17 cellular contexts compared by ENCODE assay signal in genomic region chr14:25904446-25904845, GRCh38.
DNase-seq lines count a peak whose midpoint lies in the region; ATAC-seq and TF ChIP-seq lines count a peak whose summit lies in the region.
"Had no signal": no experiment of that assay in that cellular context is flagged by ENCODE, and none has a peak within 500 bp of the region (broad histone marks: within the 10 kb centered on the region; RNA-seq: fewer than 3 reads in every experiment).

No MANE protein-coding gene starts in this region.

- H3K9me3 ChIP-seq in sigmoid colon (no peaks in the 10 kb centered on the region), SJCRH30 (replicated peaks) (no peaks in the 10 kb centered on the region)
- H3K9me3 ChIP-seq: A549, Caco-2 had no signal

- intact Hi-C loops in sigmoid colon (cut with DNase I) = no loop called here

- peak; percentile 17 for DNase-seq in LNCaP clone FGC (ENCODE audit: low read depth)
- peak; percentile 12 for DNase-seq in choroid plexus epithelial cell (ENCODE audit: low read depth)
- DNase-seq in fibroblast of the aortic adventitia (ENCODE audit: low read depth) = peak; percentile 43
- no peak for DNase-seq in sigmoid colon
- no peak for DNase-seq in SJCRH30
- no peak for DNase-seq in GOT3 (lab: John Stamatoyannopoulos, UW)
- no peak for DNase-seq in stimulated activated CD8-positive, alpha-beta memory T cell treated with anti-CD3 and anti-CD28 coated beads, Interleukin-4, amount 100 ng/mL, for 48 hours
- DNase-seq: AML-193; Caco-2; CD4-positive, alpha-beta T cell; GM23248; HCEC 1CT had no signal

- no peak overlapping the region for H3K4me3 ChIP-seq in LNCaP clone FGC (ENCODE audit: low read depth, low read length)
- H3K4me3 ChIP-seq in choroid plexus epithelial cell (ENCODE audit: low read depth, low read length) = no peak overlapping the region
- H3K4me3 ChIP-seq in fibroblast of the aortic adventitia (ENCODE audit: low read depth, low read length) = no peak overlapping the region
- H3K4me3 ChIP-seq in sigmoid colon = no peak overlapping the region
- no peak overlapping the region for H3K4me3 ChIP-seq in SJCRH30
- H3K4me3 ChIP-seq: A549, GM23248 had no signal

- 54 to 69% methylated on average over 3 of the region's 3 CpGs for WGBS in sigmoid colon, 2 donors

- TF ChIP-seq EP300 in sigmoid colon (IDR thresholded peaks at IDR 0.05) = no peak

- no peak for TF ChIP-seq POLR2A in sigmoid colon (IDR thresholded peaks at IDR 0.05)

- H3K27me3 ChIP-seq in sigmoid colon (no peaks in the 10 kb centered on the region), SJCRH30 (no peaks in the 10 kb centered on the region; the same call in 1 of the 2 replicates)

- H3K36me3 ChIP-seq in sigmoid colon = no peaks in the 10 kb centered on the region
- no peaks in the 10 kb centered on the region for H3K36me3 ChIP-seq in SJCRH30

- H3K4me1 ChIP-seq in sigmoid colon (peaks cover 0 to 40% (median 25%) of the 10 kb centered on the region in 4 donors), SJCRH30 (no peaks in the 10 kb centered on the region)
- H3K4me1 ChIP-seq: A549, Caco-2 had no signal

- TF ChIP-seq CTCF in LNCaP clone FGC (IDR thresholded peaks at IDR 0.05; ENCODE audit: control insufficient read depth, extremely low read depth, insufficient read depth) = no peak
- no peak for TF ChIP-seq CTCF in choroid plexus epithelial cell (conservative IDR thresholded peaks at IDR 0.05; ENCODE audit: low read depth, low read length)
- TF ChIP-seq CTCF in fibroblast of the aortic adventitia (IDR thresholded peaks at IDR 0.05; ENCODE audit: insufficient read depth, low read length) = no peak
- no peak for TF ChIP-seq CTCF in sigmoid colon (IDR thresholded peaks at IDR 0.05)

- peak overlapping the region in 3 of 4 donors; percentile 26 to 57 (median 34) for H3K27ac ChIP-seq in sigmoid colon
- H3K27ac ChIP-seq in SJCRH30 = no peak overlapping the region
- H3K27ac ChIP-seq: 22Rv1, A549, C4-2B, GM23248, HL-60 had no signal

- no peak for ATAC-seq in HG02973 (IDR thresholded peaks at IDR 0.05; ENCODE audit: unreplicated experiment)
- ATAC-seq: A549 had no signal

Comparison
In these comparisons a context has a peak if more than half of its experiments do, and no peak if none do; other contexts are left out.
1. DNase-seq: peak in LNCaP clone FGC (single experiment), choroid plexus epithelial cell (single experiment) and fibroblast of the aortic adventitia (single experiment); none in sigmoid colon (single experiment), SJCRH30 (0 of 2), GOT3 (single experiment) and stimulated activated CD8-positive, alpha-beta memory T cell treated with anti-CD3 and anti-CD28 coated beads, Interleukin-4, amount 100 ng/mL, for 48 hours (single experiment).